ENCODE assay signal across 24 cellular contexts in genomic region chr2:13919981-13920382, GRCh38.
DNase-seq lines count a peak whose midpoint lies in the region; ATAC-seq and TF ChIP-seq lines count a peak whose summit lies in the region.
"Had no signal": no experiment of that assay in that cellular context is flagged by ENCODE, and none has a peak within 500 bp of the region (broad histone marks: within the 10 kb centered on the region; RNA-seq: fewer than 3 reads in every experiment).

No MANE protein-coding gene starts in this region.

- DNase-seq in GM04503 (ENCODE audit: low read depth) (peak; percentile 15), fibroblast of mammary gland (ENCODE audit: low read depth) (peak; percentile 1), renal cortical epithelial cell (ENCODE audit: low read depth) (peak; percentile 21), NCI-H2227 treated with DMSO at 0.1 percent for 48 hours (lab: John Stamatoyannopoulos, UW) (no peak), midbrain (lab: John Stamatoyannopoulos, UW) (no peak)
- no peak for DNase-seq in stimulated activated CD8-positive, alpha-beta memory T cell treated with anti-CD3 and anti-CD28 coated beads, Interleukin-4, amount 100 ng/mL, for 48 hours
- DNase-seq: ACHN; activated naive CD8-positive, alpha-beta T cell treated with anti-CD3 and anti-CD28 coated beads for 36 hours; Caco-2; DND-41; left cardiac atrium; NCI-H1105; NCI-H1930; NCI-H774; psoas muscle; stimulated activated CD4-positive, alpha-beta T cell treated with anti-CD3 and anti-CD28 coated beads, Interleukin-2, amount 100 ng/mL, for 24 hours; T-helper 9 cell; testis had no signal

- H3K4me3 ChIP-seq in fibroblast of mammary gland (ENCODE audit: control insufficient read depth, low read depth, low read length): no peak overlapping the region
- H3K4me3 ChIP-seq: BLaER1 treated with 17β-estradiol and CSF1 and Interleukin-3, amounts not matched to agents 10 nM and 100 nM; psoas muscle; skin epidermis; testis had no signal

- no peak for TF ChIP-seq CTCF in fibroblast of mammary gland (conservative IDR thresholded peaks at IDR 0.05; ENCODE audit: control insufficient read depth, insufficient read depth, low read depth, low read length)

- ATAC-seq in SK-N-SH treated with all-trans-retinoic acid at 6 μM for 48 hours (no peak), esophagus mucosa (no peak)
- ATAC-seq: HCT116, left cardiac atrium, psoas muscle, WTC11 had no signal

TF ChIP-seq in SK-N-SH treated with all-trans-retinoic acid at 6 μM for 48 hours, 23 proteins besides CTCF, POLR2A, EP300 and RAD21:
- TF ChIP-seq ZNF565 (CRISPR knock-in tag; conservative IDR thresholded peaks at IDR 0.05; ENCODE audit: low read depth) (no peak), ZFP3 (CRISPR knock-in tag; IDR thresholded peaks at IDR 0.05) (0 out of 2 replicates have a peak, but pooled peaks have one; percentile 55), CSRNP3 (CRISPR knock-in tag; IDR thresholded peaks at IDR 0.05) (peak; percentile 87; the same call in 1 of the 2 replicates), PPARA (CRISPR knock-in tag; IDR thresholded peaks at IDR 0.05; ENCODE audit: borderline replicate concordance) (no peak), ISL1 (CRISPR knock-in tag; IDR thresholded peaks at IDR 0.05) (peak; percentile 98), OSR1 (CRISPR knock-in tag; IDR thresholded peaks at IDR 0.05) (no peak), ZC3H10 (CRISPR knock-in tag; IDR thresholded peaks at IDR 0.05) (no peak), TOX (CRISPR knock-in tag; IDR thresholded peaks at IDR 0.05; ENCODE audit: borderline replicate concordance) (no peak), SNAI2 (CRISPR knock-in tag; IDR thresholded peaks at IDR 0.05) (0 out of 2 replicates have a peak, but pooled peaks have one; percentile 66), CREB5 (CRISPR knock-in tag; IDR thresholded peaks at IDR 0.05; ENCODE audit: low read depth) (peak; percentile 97), POU6F1 (CRISPR knock-in tag; IDR thresholded peaks at IDR 0.05; ENCODE audit: borderline replicate concordance, low read depth) (peak; percentile 68; the same call in 1 of the 2 replicates)
TF ChIP-seq in SK-N-SH treated with all-trans-retinoic acid at 6 μM for 48 hours: peak in this region for 6.

Comparison
In these comparisons a context has a peak if more than half of its experiments do, and no peak if none do; other contexts are left out.
1. DNase-seq: peak in GM04503 (single experiment), fibroblast of mammary gland (single experiment) and renal cortical epithelial cell (single experiment); none in NCI-H2227 treated with DMSO at 0.1 percent for 48 hours (single experiment), stimulated activated CD8-positive, alpha-beta memory T cell treated with anti-CD3 and anti-CD28 coated beads, Interleukin-4, amount 100 ng/mL, for 48 hours (single experiment) and midbrain (single experiment).